In genomic region chr11:43567396-43567975, GRCh38 we compare ENCODE assay signal across 9 cellular contexts.
A peak's percentile ranks its signal among the peaks of the same experiment; 100 is the strongest.
DNase-seq lines count a peak whose midpoint lies in the region; ATAC-seq and TF ChIP-seq lines count a peak whose summit lies in the region.
"Had no signal": no experiment of that assay in that cellular context is flagged by ENCODE, and none has a peak within 500 bp of the region (broad histone marks: within the 10 kb centered on the region; RNA-seq: fewer than 3 reads in every experiment).

No MANE protein-coding gene starts in this region.

- TF ChIP-seq POLR2A in prostate gland (IDR thresholded peaks at IDR 0.05), result no peak

- H3K36me3 ChIP-seq in prostate gland, result no peaks in the 10 kb centered on the region

- intact Hi-C loops in prostate gland (cut with DNase I), result no loop called here

- peak; percentile 73 for ATAC-seq in GM18907 (IDR thresholded peaks at IDR 0.05; ENCODE audit: unreplicated experiment)
- ATAC-seq in GM18861 (IDR thresholded peaks at IDR 0.05; ENCODE audit: unreplicated experiment), result no peak

- H3K27me3 ChIP-seq in prostate gland (replicated peaks; ENCODE audit: insufficient read depth), result no peaks in the 10 kb centered on the region

- peak in 3 of 4 experiments; percentile 24 to 40 (median 26) for TF ChIP-seq CTCF in prostate gland (IDR thresholded peaks at IDR 0.05)

- DNase-seq in Ammon's horn (ENCODE audit: low spot score) (peak; percentile 46), LHCN-M2 (ENCODE audit: low read depth) (peak; percentile 41), RPMI7951 (ENCODE audit: low read depth) (peak; percentile 38), fibroblast of gingiva (ENCODE audit: low read depth) (peak; percentile 28), prostate gland (ENCODE audit: low spot score) (no peak), cortex of kidney (lab: John Stamatoyannopoulos, UW) (no peak)

- no peak overlapping the region for H3K4me3 ChIP-seq in prostate gland

- H3K27ac ChIP-seq in prostate gland, result no peak overlapping the region
- H3K27ac ChIP-seq: epithelial cell of prostate had no signal

- WGBS in prostate gland, result 17% methylated on average over 5 of the region's 5 CpGs

- H3K9me3 ChIP-seq in prostate gland, result no peaks in the 10 kb centered on the region

- H3K4me1 ChIP-seq in prostate gland (replicated peaks), result no peaks in the 10 kb centered on the region

Comparison
In these comparisons a context has a peak if more than half of its experiments do, and no peak if none do; other contexts are left out.
1. DNase-seq: peak in Ammon's horn (single experiment), LHCN-M2 (single experiment), RPMI7951 (single experiment) and fibroblast of gingiva (single experiment); none in prostate gland (single experiment) and cortex of kidney (single experiment).